ENCODE assay signal across 20 cellular contexts in the genomic region with DNA sequence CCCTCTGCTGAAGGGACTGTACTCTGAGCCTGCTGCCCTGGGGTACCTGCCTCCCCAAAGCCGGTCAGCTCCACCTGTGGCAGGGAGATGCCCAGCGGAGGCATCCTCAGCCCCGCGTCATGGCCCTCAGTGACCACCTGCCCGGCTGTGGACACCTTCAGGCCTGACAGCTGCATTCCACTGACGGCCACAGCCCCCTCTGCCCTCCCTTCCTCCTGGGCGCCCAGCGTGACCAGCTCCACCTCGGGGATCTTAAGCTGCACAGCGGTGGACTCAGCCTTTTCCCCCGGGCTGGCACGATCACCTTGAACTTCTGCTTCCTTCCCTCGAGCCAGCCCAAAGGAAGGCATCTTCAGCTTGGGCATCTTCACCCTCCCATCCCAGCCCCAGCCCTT. TPM values are rescaled to one million over a fixed set of nuclear protein-coding genes. Genes with fewer than 3 reads are reported as not detected.
DNase-seq lines count a peak whose midpoint lies in the region; ATAC-seq and TF ChIP-seq lines count a peak whose summit lies in the region.
"Had no signal": no experiment of that assay in that cellular context is flagged by ENCODE, and none has a peak within 500 bp of the region (broad histone marks: within the 10 kb centered on the region; RNA-seq: fewer than 3 reads in every experiment).

No MANE protein-coding gene starts in this region.

- no peak overlapping the region for H2AFZ ChIP-seq in neuronal stem cell (ENCODE audit: low read length)
- H2AFZ ChIP-seq: GM23248 had no signal

- H3K9ac ChIP-seq in neuronal stem cell (ENCODE audit: low read depth, low read length, poor library complexity), result peak overlapping the region; percentile 72
- H3K9ac ChIP-seq: GM23248 had no signal

- H2BK5ac ChIP-seq in neuronal stem cell (ENCODE audit: low read length), result no peak overlapping the region

- H2AK5ac ChIP-seq in neuronal stem cell (ENCODE audit: low read depth, low read length), result peak overlapping the region; percentile 74

- no peak for TF ChIP-seq CTCF in WERI-Rb-1 (IDR thresholded peaks at IDR 0.05; ENCODE audit: low read depth, low read length)

- no peaks in the 10 kb centered on the region for H3K79me1 ChIP-seq in neuronal stem cell (ENCODE audit: low read depth, low read length)

- H3K9me3 ChIP-seq in WERI-Rb-1 (ENCODE audit: severe bottlenecking) (no peaks in the 10 kb centered on the region), neuronal stem cell (replicated peaks in 1 of 2; ENCODE audit: control insufficient read depth in 2 of 2, insufficient read depth in 1 of 2, low read depth in 1 of 2, low read length in 2 of 2) (no peaks in the 10 kb centered on the region)
- H3K9me3 ChIP-seq: A549, Caco-2 had no signal

- no peak overlapping the region for H2BK120ac ChIP-seq in neuronal stem cell (ENCODE audit: low read depth, low read length)

- H4K91ac ChIP-seq in neuronal stem cell (ENCODE audit: low read depth, low read length, poor library complexity), result no peak overlapping the region

- WGBS in neuronal stem cell (ENCODE audit: extremely low coverage in 2 of 2, insufficient read length in 2 of 2, insufficient replicate concordance in 1 of 2), 2 donors, result no CpG with 5 or more reads among the region's 13 CpGs

- H4K8ac ChIP-seq in neuronal stem cell (ENCODE audit: low read depth, low read length), result no peak overlapping the region

- intact Hi-C loops in posterior vena cava (cut with DNase I), result loop anchor here in 1 of 2 donors (10.0 kb wide), 1 partner anchor 90 kb away; no protein-coding TSS in a partner anchor

- H3K18ac ChIP-seq in neuronal stem cell (ENCODE audit: low read length), result peak overlapping the region; percentile 2

- in situ Hi-C loops in Caki2 (cut with HindIII; ENCODE audit: low pct_unique_long_range_greater_than_20kb, low sequenced_read_pairs), result no loop called here

- no peak overlapping the region for H3K14ac ChIP-seq in neuronal stem cell (ENCODE audit: low read length)

- H2BK12ac ChIP-seq in neuronal stem cell (ENCODE audit: low read length), result no peak overlapping the region

- ATAC-seq in SK-N-SH treated with all-trans-retinoic acid at 6 μM for 48 hours, result no peak
- ATAC-seq: A549, GM12878, HCT116 had no signal

- H3K23ac ChIP-seq in neuronal stem cell (ENCODE audit: low read depth, low read length, poor library complexity), result peak overlapping the region; percentile 44

- no peak overlapping the region for H3K4me2 ChIP-seq in neuronal stem cell (ENCODE audit: insufficient read depth, low read length, poor library complexity, severe bottlenecking)
- H3K4me2 ChIP-seq: A549 had no signal

- H3K36me3 ChIP-seq in WERI-Rb-1 (no peaks in the 10 kb centered on the region), neuronal stem cell (replicated peaks in 1 of 2; ENCODE audit: control insufficient read depth in 2 of 2, insufficient read depth in 2 of 2, low read length in 2 of 2) (no peaks in the 10 kb centered on the region)

- peak overlapping the region; percentile 62 for H2BK15ac ChIP-seq in neuronal stem cell (ENCODE audit: low read length)

- peaks cover 0 to 5% of the 10 kb centered on the region in 2 donors for H3K4me1 ChIP-seq in neuronal stem cell (ENCODE audit: control insufficient read depth in 2 of 2, insufficient read depth in 1 of 2, low read depth in 1 of 2, low read length in 2 of 2)
- H3K4me1 ChIP-seq: A549 had no signal

- H3K27ac ChIP-seq in WERI-Rb-1, result no peak overlapping the region
- H3K27ac ChIP-seq in neuronal stem cell (replicated peaks; ENCODE audit: low read length), result no peak overlapping the region
- H3K27ac ChIP-seq: 22Rv1, A549, C4-2B, GM23248 had no signal

- DNase-seq in Caki2 (ENCODE audit: low read depth), result peak; percentile 35
- DNase-seq in WERI-Rb-1, result peak; percentile 30
- peak; percentile 62 for DNase-seq in left kidney (ENCODE audit: low read depth, low spot score)
- no peak for DNase-seq in neuronal stem cell (ENCODE audit: low spot score)
- DNase-seq in posterior vena cava (ENCODE audit: low spot score), result no peak
- no peak for DNase-seq in activated CD4-positive, alpha-beta T cell treated with anti-CD3 and anti-CD28 coated beads, Interleukin-2, amount 50 U/mL, for 4 hours
- DNase-seq in dermis blood vessel endothelial cell, result no peak
- DNase-seq: AML-193; Caco-2; CD4-positive, alpha-beta T cell; DMS79 treated with DMSO at 0.1 percent for 48 hours; GF-D8; GM23248; HFFc6 had no signal

- no peaks in the 10 kb centered on the region for H3K27me3 ChIP-seq in WERI-Rb-1 (ENCODE audit: insufficient read depth, low read depth, severe bottlenecking)
- peaks cover 0 to 5% (median 4%) of the 10 kb centered on the region in 3 experiments for H3K27me3 ChIP-seq in neuronal stem cell (ENCODE audit: control insufficient read depth in 3 of 3, insufficient read depth in 3 of 3, low read depth in 1 of 3, low read length in 3 of 3)

- H3K4ac ChIP-seq in neuronal stem cell (ENCODE audit: low read length), result no peak overlapping the region

- no peak overlapping the region for H3K4me3 ChIP-seq in WERI-Rb-1 (ENCODE audit: low read depth, low read length)
- H3K4me3 ChIP-seq in neuronal stem cell (ENCODE audit: low read length in 2 of 2), result no peak overlapping the region
- H3K4me3 ChIP-seq: A549, GM12878, GM23248 had no signal

TF ChIP-seq in SK-N-SH treated with all-trans-retinoic acid at 6 μM for 48 hours, 23 proteins besides CTCF, POLR2A, EP300 and RAD21:
- no peak for TF ChIP-seq ZC3H10 (CRISPR knock-in tag; IDR thresholded peaks at IDR 0.05)
- TF ChIP-seq, protein P1, sequence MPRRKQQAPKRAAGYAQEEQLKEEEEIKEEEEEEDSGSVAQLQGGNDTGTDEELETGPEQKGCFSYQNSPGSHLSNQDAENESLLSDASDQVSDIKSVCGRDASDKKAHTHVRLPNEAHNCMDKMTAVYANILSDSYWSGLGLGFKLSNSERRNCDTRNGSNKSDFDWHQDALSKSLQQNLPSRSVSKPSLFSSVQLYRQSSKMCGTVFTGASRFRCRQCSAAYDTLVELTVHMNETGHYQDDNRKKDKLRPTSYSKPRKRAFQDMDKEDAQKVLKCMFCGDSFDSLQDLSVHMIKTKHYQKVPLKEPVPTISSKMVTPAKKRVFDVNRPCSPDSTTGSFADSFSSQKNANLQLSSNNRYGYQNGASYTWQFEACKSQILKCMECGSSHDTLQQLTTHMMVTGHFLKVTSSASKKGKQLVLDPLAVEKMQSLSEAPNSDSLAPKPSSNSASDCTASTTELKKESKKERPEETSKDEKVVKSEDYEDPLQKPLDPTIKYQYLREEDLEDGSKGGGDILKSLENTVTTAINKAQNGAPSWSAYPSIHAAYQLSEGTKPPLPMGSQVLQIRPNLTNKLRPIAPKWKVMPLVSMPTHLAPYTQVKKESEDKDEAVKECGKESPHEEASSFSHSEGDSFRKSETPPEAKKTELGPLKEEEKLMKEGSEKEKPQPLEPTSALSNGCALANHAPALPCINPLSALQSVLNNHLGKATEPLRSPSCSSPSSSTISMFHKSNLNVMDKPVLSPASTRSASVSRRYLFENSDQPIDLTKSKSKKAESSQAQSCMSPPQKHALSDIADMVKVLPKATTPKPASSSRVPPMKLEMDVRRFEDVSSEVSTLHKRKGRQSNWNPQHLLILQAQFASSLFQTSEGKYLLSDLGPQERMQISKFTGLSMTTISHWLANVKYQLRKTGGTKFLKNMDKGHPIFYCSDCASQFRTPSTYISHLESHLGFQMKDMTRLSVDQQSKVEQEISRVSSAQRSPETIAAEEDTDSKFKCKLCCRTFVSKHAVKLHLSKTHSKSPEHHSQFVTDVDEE (CRISPR knock-in tag; IDR thresholded peaks at IDR 0.05), result no peak
- TF ChIP-seq TOX (CRISPR knock-in tag; IDR thresholded peaks at IDR 0.05; ENCODE audit: borderline replicate concordance), result no peak
- no peak for TF ChIP-seq ARNTL (CRISPR knock-in tag; IDR thresholded peaks at IDR 0.05; ENCODE audit: borderline replicate concordance, low read depth)
- TF ChIP-seq CSDC2 (CRISPR knock-in tag; IDR thresholded peaks at IDR 0.05), result no peak
- TF ChIP-seq ISL1 (CRISPR knock-in tag; IDR thresholded peaks at IDR 0.05), result no peak
- no peak for TF ChIP-seq CSRNP3 (CRISPR knock-in tag; IDR thresholded peaks at IDR 0.05)
TF ChIP-seq in SK-N-SH treated with all-trans-retinoic acid at 6 μM for 48 hours: peak in this region for 0.

RNA-seq across cellular contexts. Expression of gene HIPK4, which starts 4.8 kb away (rescaled TPM):
- total RNA-seq in Caki2 (2014; rRNA removed; shearing (Covaris generic); ENCODE audit: low replicate concordance), result not detected in 2 replicates
- 0.29 TPM for polyA plus RNA-seq in neuronal stem cell (2013, experiment 1 of 2)
- 0.28 TPM for polyA plus RNA-seq in neuronal stem cell (2013, experiment 2 of 2)
- total RNA-seq in posterior vena cava, result under 1 TPM in 1 of 2 donors, not detected in 1; 0.29 TPM
- under 0.01 and 0.05 TPM in 2 replicates for total RNA-seq in dermis blood vessel endothelial cell
- total RNA-seq: Caco-2 had no signal

RNA-seq across cellular contexts. Expression of gene PRX, which starts 18.4 kb away (rescaled TPM):
- total RNA-seq in Caki2 (2014; rRNA removed; shearing (Covaris generic); ENCODE audit: low replicate concordance), result 4.4 and 5.3 TPM in 2 replicates
- 1.9 TPM for polyA plus RNA-seq in neuronal stem cell (2013, experiment 1 of 2)
- 1.9 TPM for polyA plus RNA-seq in neuronal stem cell (2013, experiment 2 of 2)
- total RNA-seq in posterior vena cava (1 to 10 TPM; 3.4 to 3.5 TPM), dermis blood vessel endothelial cell (1.7 and 2.1 TPM in 2 replicates)

RNA-seq across cellular contexts. Expression of gene SERTAD1, which starts 31.0 kb away (rescaled TPM):
- 31.7 and 35.5 TPM in 2 replicates for total RNA-seq in Caki2 (2014; rRNA removed; shearing (Covaris generic); ENCODE audit: low replicate concordance)
- polyA plus RNA-seq in neuronal stem cell (2013, experiment 1 of 2), result 2.7 TPM
- 2.7 TPM for polyA plus RNA-seq in neuronal stem cell (2013, experiment 2 of 2)
- total RNA-seq in posterior vena cava (10 to 100 TPM; 12.2 to 16.2 TPM), dermis blood vessel endothelial cell (18.8 and 38.1 TPM in 2 replicates)

RNA-seq across cellular contexts. Expression of gene PLD3, which starts 46.3 kb away (rescaled TPM):
- total RNA-seq in Caki2 (2014; rRNA removed; shearing (Covaris generic); ENCODE audit: low replicate concordance), result 381 and 440 TPM in 2 replicates
- polyA plus RNA-seq in neuronal stem cell (2013, experiment 1 of 2), result 175 TPM
- polyA plus RNA-seq in neuronal stem cell (2013, experiment 2 of 2), result 166 TPM
- total RNA-seq in posterior vena cava (100 to 1,000 TPM; 153 to 281 TPM), dermis blood vessel endothelial cell (173 and 228 TPM in 2 replicates)

RNA-seq across cellular contexts. Expression of gene C19orf47, which starts 46.6 kb away (rescaled TPM):
- 14.7 and 32.8 TPM in 2 replicates for total RNA-seq in Caki2 (2014; rRNA removed; shearing (Covaris generic); ENCODE audit: low replicate concordance)
- polyA plus RNA-seq in neuronal stem cell (2013, experiment 1 of 2), result 12.3 TPM
- 12.6 TPM for polyA plus RNA-seq in neuronal stem cell (2013, experiment 2 of 2)
- total RNA-seq in posterior vena cava, result 10 to 100 TPM; 13.2 to 16.9 TPM
- 5.3 and 9.2 TPM in 2 replicates for total RNA-seq in dermis blood vessel endothelial cell

Comparison
In these comparisons a context has a peak if more than half of its experiments do, and no peak if none do; other contexts are left out.
1. DNase-seq: peak in Caki2 (single experiment), WERI-Rb-1 (single experiment) and left kidney (single experiment); none in neuronal stem cell (single experiment), posterior vena cava (single experiment), activated CD4-positive, alpha-beta T cell treated with anti-CD3 and anti-CD28 coated beads, Interleukin-2, amount 50 U/mL, for 4 hours (0 of 2) and dermis blood vessel endothelial cell (single experiment).